Comparison of ENCODE assay signal across 22 cellular contexts in genomic region chr6:148565321-148565926, GRCh38.
DNase-seq lines count a peak whose midpoint lies in the region; ATAC-seq, FAIRE-seq and TF ChIP-seq lines count a peak whose summit lies in the region.
"Had no signal": no experiment of that assay in that cellular context is flagged by ENCODE, and none has a peak within 500 bp of the region (broad histone marks: within the 10 kb centered on the region; RNA-seq: fewer than 3 reads in every experiment).

No MANE protein-coding gene starts in this region.

- WGBS in HepG2 (ENCODE audit: low lambda C conversion rate) = 16% methylated on average over 8 of the region's 8 CpGs
- 76% methylated on average over 8 of the region's 8 CpGs for WGBS in right lobe of liver (ENCODE audit: insufficient coverage, low coverage, low lambda C conversion rate, missing lambda C conversion rate)

- POLR2A ChIA-PET in HepG2 (lab: Yijun Ruan, JAX) = no interaction called here

- no TSS peak for BruUV-seq in HepG2 (replicated peaks; lab: Mats Ljungman, UMichigan)

- H3K27ac ChIP-seq in HepG2 (ENCODE audit: extremely low read length, insufficient read depth, low read length) = no peak overlapping the region
- H3K27ac ChIP-seq in right lobe of liver = no peak overlapping the region
- no peak overlapping the region for H3K27ac ChIP-seq in astrocyte (ENCODE audit: low read depth, low read length)
- H3K27ac ChIP-seq in thoracic aorta = peak overlapping the region in 1 of 2 donors; percentile 36
- H3K27ac ChIP-seq: thyroid gland had no signal

- peaks cover 6% of the 10 kb centered on the region for H3K9me3 Mint-ChIP-seq in astrocyte (ENCODE audit: unreplicated experiment)
- no peaks in the 10 kb centered on the region for H3K9me3 Mint-ChIP-seq in endothelial cell (ENCODE audit: unreplicated experiment)
- H3K9me3 Mint-ChIP-seq: activated CD4-positive, alpha-beta memory T cell treated with anti-CD3 and anti-CD28 coated beads, Interleukin-2, amount 10 ng/mL, durations not matched to agents 7 days and 5 days; activated naive CD4-positive, alpha-beta T cell treated with anti-CD3 and anti-CD28 coated beads, Interleukin-2, amount 50 U/mL, for 72 hours; activated T-helper 2 cell treated with anti-CD3 and anti-CD28 coated beads, Interferon-gamma antibody, Interleukin-2, Interleukin-4, amounts not matched to agents 10 μg/mL and 5 μg/mL and 100 μg/mL, durations not matched to agents 14 hours and 24 hours and 36 hours; naive B cell; stimulated activated naive CD8-positive, alpha-beta T cell treated with anti-CD3 and anti-CD28 coated beads, Interleukin-15, Interleukin-2, amounts not matched to agents 100 ng/mL and 50 ng/mL, for 24 hours had no signal

- H3K9me3 ChIP-seq in HepG2 (ENCODE audit: low read length) (no peaks in the 10 kb centered on the region), right lobe of liver (no peaks in the 10 kb centered on the region), astrocyte (ENCODE audit: insufficient read depth, low read depth, low read length) (no peaks in the 10 kb centered on the region), thoracic aorta (no peaks in the 10 kb centered on the region)
- H3K9me3 ChIP-seq: HAP-1, thyroid gland had no signal

- H3K4me1 Mint-ChIP-seq in astrocyte (ENCODE audit: low read depth, unreplicated experiment) (peaks cover 19% of the 10 kb centered on the region), endothelial cell (ENCODE audit: unreplicated experiment) (peaks cover 10% of the 10 kb centered on the region)

- CTCF ChIA-PET in HepG2 (lab: Yijun Ruan, JAX; ENCODE audit: low intra/inter-chr PET ratio, low total read pairs) = no interaction called here

- intact Hi-C loops in HepG2 (cut with micrococcal nuclease; ENCODE audit: unreplicated experiment) = no loop called here
- intact Hi-C loops in right lobe of liver (cut with DNase I) = no loop called here

- H3K4me1 ChIP-seq in HepG2 (ENCODE audit: insufficient read depth, low read length) (peaks cover 9% of the 10 kb centered on the region), right lobe of liver (no peaks in the 10 kb centered on the region), astrocyte (ENCODE audit: insufficient read depth, low read length) (peaks cover 17% of the 10 kb centered on the region), thoracic aorta (ENCODE audit: control insufficient read depth in 1 of 2, low read depth in 2 of 2) (peaks cover 15 to 24% of the 10 kb centered on the region in 2 donors)
- H3K4me1 ChIP-seq: HAP-1, thyroid gland had no signal

- H3K9ac ChIP-seq in HepG2 (ENCODE audit: insufficient read depth, low read depth, low read length) (no peak overlapping the region), astrocyte (ENCODE audit: low read length) (no peak overlapping the region)

- ATAC-seq in HepG2 = 0 out of 3 replicates have a peak, but pooled peaks have one; percentile 17
- no peak for ATAC-seq in right lobe of liver
- ATAC-seq in thoracic aorta (ENCODE audit: insufficient number of reproducible peaks, low FRiP score, low read depth) = no peak
- ATAC-seq in activated CD4-positive, CD25-positive, alpha-beta regulatory T cell treated with anti-CD3 and anti-CD28 coated beads, Interleukin-2, amount 50 U/mL, for 24 hours = no peak

- H2AFZ ChIP-seq in HepG2 (ENCODE audit: low read length) (no peak overlapping the region), astrocyte (ENCODE audit: low read depth, low read length) (no peak overlapping the region)

- H3K4me2 ChIP-seq in HepG2 (ENCODE audit: low read depth, low read length) (no peak overlapping the region), astrocyte (ENCODE audit: low read length) (peak overlapping the region; percentile 76)

- TF ChIP-seq CTCF in HepG2 (CRISPR knock-in tag; IDR thresholded peaks at IDR 0.05) (no peak), right lobe of liver (IDR thresholded peaks at IDR 0.05) (no peak), astrocyte (IDR thresholded peaks at IDR 0.05; ENCODE audit: insufficient read depth, low read depth, low read length) (no peak), foreskin fibroblast (IDR thresholded peaks at IDR 0.05; ENCODE audit: low read depth, low read length) (no peak), thoracic aorta (IDR thresholded peaks at IDR 0.05) (no peak), endothelial cell (IDR thresholded peaks at IDR 0.05; ENCODE audit: unreplicated experiment) (no peak)

- H4K20me1 ChIP-seq in HepG2 (ENCODE audit: insufficient read depth, low read length) (no peaks in the 10 kb centered on the region), astrocyte (ENCODE audit: insufficient read depth, low read length) (no peaks in the 10 kb centered on the region)

- H3K27me3 ChIP-seq in HepG2 (ENCODE audit: control insufficient read depth in 1 of 2, insufficient read depth in 2 of 2, low read length in 2 of 2) = peaks cover 3 to 32% of the 10 kb centered on the region in 2 experiments; a peak in 4 of 5 replicates
- H3K27me3 ChIP-seq in right lobe of liver = no peaks in the 10 kb centered on the region
- H3K27me3 ChIP-seq in astrocyte (ENCODE audit: insufficient read depth, low read length) = no peaks in the 10 kb centered on the region
- no peaks in the 10 kb centered on the region for H3K27me3 ChIP-seq in thoracic aorta (replicated peaks; ENCODE audit: insufficient read depth)
- H3K27me3 ChIP-seq: thyroid gland had no signal

- no peak for TF ChIP-seq RAD21 in HepG2 (CRISPR knock-in tag; IDR thresholded peaks at IDR 0.05)

- TF ChIP-seq POLR2A in HepG2 (IDR thresholded peaks at IDR 0.05; ENCODE audit: insufficient read depth in 1 of 2, low read depth in 2 of 2, low read length in 2 of 2) = no peak
- no peak for TF ChIP-seq POLR2A in right lobe of liver (IDR thresholded peaks at IDR 0.05)

- no peak for DNase-seq in HepG2 (ENCODE audit: low spot score)
- no peak for DNase-seq in right lobe of liver
- DNase-seq in astrocyte (ENCODE audit: low read depth) = no peak
- DNase-seq in foreskin fibroblast = peak; percentile 55 to 57
- no peak for DNase-seq in thoracic aorta (ENCODE audit: low spot score)
- no peak for DNase-seq in SW 1271 (lab: John Stamatoyannopoulos, UW)
- no peak for DNase-seq in endothelial cell (ENCODE audit: low spot score)
- DNase-seq: activated CD4-positive, alpha-beta memory T cell treated with anti-CD3 and anti-CD28 coated beads, Interleukin-2, amount 10 ng/mL, durations not matched to agents 7 days and 5 days; aorta; effector memory CD4-positive, alpha-beta T cell; naive B cell; NCI-H1048; NCI-H187 treated with DMSO at 0.1 percent for 48 hours; NCI-H524 treated with DMSO at 0.1 percent for 48 hours; retina; stimulated activated CD4-positive, alpha-beta T cell treated with anti-CD3 and anti-CD28 coated beads, Interleukin-15, amount 100 ng/mL, for 24 hours; thyroid gland had no signal

- H3K36me3 Mint-ChIP-seq in astrocyte (ENCODE audit: low read depth, unreplicated experiment) (no peaks in the 10 kb centered on the region), endothelial cell (ENCODE audit: low read depth, unreplicated experiment) (peaks cover 8% of the 10 kb centered on the region)
- H3K36me3 Mint-ChIP-seq: activated naive CD4-positive, alpha-beta T cell treated with anti-CD3 and anti-CD28 coated beads, Interleukin-2, amount 50 U/mL, for 72 hours; naive B cell had no signal

- no peak overlapping the region for H3K4me3 ChIP-seq in HepG2 (replicated peaks in 1 of 3; ENCODE audit: insufficient read depth in 1 of 3, low read depth in 2 of 3, low read length in 3 of 3)
- no peak overlapping the region for H3K4me3 ChIP-seq in right lobe of liver
- no peak overlapping the region for H3K4me3 ChIP-seq in astrocyte (ENCODE audit: insufficient read depth, low read depth, low read length)
- H3K4me3 ChIP-seq in foreskin fibroblast (ENCODE audit: low read depth in 1 of 2, low read length in 2 of 2) = no peak overlapping the region
- H3K4me3 ChIP-seq in thoracic aorta = peak overlapping the region; percentile 44
- H3K4me3 ChIP-seq: HAP-1, thyroid gland had no signal

- FAIRE-seq in HepG2 (lab: Jason Lieb, UNC) = no peak
- no peak for FAIRE-seq in astrocyte (lab: Jason Lieb, UNC)

- H3K79me2 ChIP-seq in HepG2 (ENCODE audit: insufficient read depth, low read length) (no peaks in the 10 kb centered on the region), astrocyte (ENCODE audit: insufficient read depth, low read length) (no peaks in the 10 kb centered on the region)

- in situ Hi-C loops in HepG2 (cut with HindIII; ENCODE audit: extremely low pct_ligation_motif_present, low pct_unique_long_range_greater_than_20kb) = no loop called here

- H3K36me3 ChIP-seq in HepG2 (replicated peaks in 1 of 2; ENCODE audit: control insufficient read depth in 1 of 2, insufficient read depth in 2 of 2, low read length in 2 of 2) = no peaks in the 10 kb centered on the region
- no peaks in the 10 kb centered on the region for H3K36me3 ChIP-seq in right lobe of liver
- no peaks in the 10 kb centered on the region for H3K36me3 ChIP-seq in astrocyte (ENCODE audit: insufficient read depth, low read length)
- H3K36me3 ChIP-seq in thoracic aorta = no peaks in the 10 kb centered on the region
- H3K36me3 ChIP-seq: HAP-1, thyroid gland had no signal

- H3K4me3 Mint-ChIP-seq in astrocyte (ENCODE audit: unreplicated experiment) = no peak overlapping the region
- no peak overlapping the region for H3K4me3 Mint-ChIP-seq in endothelial cell (ENCODE audit: unreplicated experiment)
- H3K4me3 Mint-ChIP-seq: activated CD4-positive, alpha-beta memory T cell treated with anti-CD3 and anti-CD28 coated beads, Interleukin-2, amount 10 ng/mL, durations not matched to agents 7 days and 5 days; naive B cell; stimulated activated naive CD8-positive, alpha-beta T cell treated with anti-CD3 and anti-CD28 coated beads, Interleukin-15, Interleukin-2, amounts not matched to agents 100 ng/mL and 50 ng/mL, for 24 hours had no signal

- peaks cover 3% of the 10 kb centered on the region for H3K27me3 Mint-ChIP-seq in astrocyte (ENCODE audit: low read depth, unreplicated experiment)
- H3K27me3 Mint-ChIP-seq in endothelial cell (ENCODE audit: unreplicated experiment) = peaks cover 8% of the 10 kb centered on the region

- peak overlapping the region; percentile 55 for H3K27ac Mint-ChIP-seq in astrocyte (ENCODE audit: unreplicated experiment)
- no peak overlapping the region for H3K27ac Mint-ChIP-seq in endothelial cell (ENCODE audit: unreplicated experiment)
- H3K27ac Mint-ChIP-seq: activated CD4-positive, alpha-beta memory T cell treated with anti-CD3 and anti-CD28 coated beads, Interleukin-2, amount 10 ng/mL, durations not matched to agents 7 days and 5 days; activated naive CD4-positive, alpha-beta T cell treated with anti-CD3 and anti-CD28 coated beads, Interleukin-2, amount 50 U/mL, for 72 hours; activated T-helper 2 cell treated with anti-CD3 and anti-CD28 coated beads, Interferon-gamma antibody, Interleukin-2, Interleukin-4, amounts not matched to agents 10 μg/mL and 5 μg/mL and 100 μg/mL, durations not matched to agents 14 hours and 24 hours and 36 hours; stimulated activated naive CD8-positive, alpha-beta T cell treated with anti-CD3 and anti-CD28 coated beads, Interleukin-15, Interleukin-2, amounts not matched to agents 100 ng/mL and 50 ng/mL, for 24 hours had no signal

- no peak for TF ChIP-seq EP300 in HepG2 (IDR thresholded peaks at IDR 0.05; ENCODE audit: low read depth in 2 of 2, low read length in 2 of 2)
- TF ChIP-seq EP300 in HepG2 (CRISPR knock-in tag; IDR thresholded peaks at IDR 0.05; ENCODE audit: borderline replicate concordance) = no peak

TF ChIP-seq in HepG2, 621 proteins besides CTCF, POLR2A, EP300 and RAD21 (continues in another document):
- TF ChIP-seq ZEB1 (IDR thresholded peaks at IDR 0.05; ENCODE audit: insufficient replicate concordance, low read depth) (no peak), ARNT2 (CRISPR knock-in tag; IDR thresholded peaks at IDR 0.05; ENCODE audit: low read depth) (no peak)

Comparison
In these comparisons a context has a peak if more than half of its experiments do, and no peak if none do; other contexts are left out.
1. DNase-seq: peak in foreskin fibroblast (2 of 2); none in HepG2 (single experiment), right lobe of liver (0 of 3), astrocyte (single experiment), thoracic aorta (single experiment), SW 1271 (0 of 2) and endothelial cell (single experiment).